Comparison of ENCODE assay signal across 9 cellular contexts in genomic region chr5:68239485-68239884, GRCh38. TPM values are rescaled to one million over a fixed set of nuclear protein-coding genes. Genes with fewer than 3 reads are reported as not detected.
DNase-seq lines count a peak whose midpoint lies in the region; ATAC-seq and TF ChIP-seq lines count a peak whose summit lies in the region.
"Had no signal": no experiment of that assay in that cellular context is flagged by ENCODE, and none has a peak within 500 bp of the region (broad histone marks: within the 10 kb centered on the region; RNA-seq: fewer than 3 reads in every experiment).

No MANE protein-coding gene starts in this region.

- peak; percentile 93 for ATAC-seq in HG03432 (IDR thresholded peaks at IDR 0.05; ENCODE audit: unreplicated experiment)
- ATAC-seq in lung (ENCODE audit: insufficient read depth, low FRiP score), result peak; percentile 46

- H3K4me3 ChIP-seq in lung, result no peak overlapping the region

- H3K27me3 ChIP-seq in lung (ENCODE audit: control insufficient read depth, insufficient read depth), result no peaks in the 10 kb centered on the region

- peak; percentile 8 for DNase-seq in NCI-H1092 treated with DMSO at 0.1 percent for 48 hours (lab: John Stamatoyannopoulos, UW)
- no peak for DNase-seq in NCI-H1092 (lab: John Stamatoyannopoulos, UW)
- DNase-seq in brain pericyte (ENCODE audit: low read depth, low spot score), result peak; percentile 45
- DNase-seq in lung (ENCODE audit: low spot score), result peak; percentile 54
- peak; percentile 72 for DNase-seq in stimulated activated CD8-positive, alpha-beta memory T cell treated with anti-CD3 and anti-CD28 coated beads, Interleukin-12 subunit alpha, Interleukin-12 subunit beta, amount 100 ng/mL, for 4 hours (ENCODE audit: low read depth)
- DNase-seq in COR-L47 (lab: John Stamatoyannopoulos, UW), result no peak

- WGBS in lung, 2 donors, result 6 to 13% methylated on average over 7 of the region's 7 CpGs

- TF ChIP-seq CTCF in VCaP (conservative IDR thresholded peaks at IDR 0.05) (no peak), lung (IDR thresholded peaks at IDR 0.05; ENCODE audit: control extremely low read depth, extremely low read depth) (no peak)

- H3K36me3 ChIP-seq in lung (ENCODE audit: control insufficient read depth in 2 of 2, insufficient read depth in 2 of 2, low read length in 2 of 2), result peaks cover 0 to 2% of the 10 kb centered on the region in 2 donors

- H3K27ac ChIP-seq in VCaP, result peak overlapping the region; percentile 56
- H3K27ac ChIP-seq in lung (ENCODE audit: low read depth in 1 of 2, low read length in 1 of 2), result peak overlapping the region; percentile 26 to 78
- H3K27ac ChIP-seq: 22Rv1 had no signal

- H3K4me1 ChIP-seq in lung (ENCODE audit: control insufficient read depth in 2 of 2, insufficient read depth in 2 of 2, low read length in 2 of 2), result peaks cover 6 to 43% of the 10 kb centered on the region in 2 donors

- no peaks in the 10 kb centered on the region for H3K9me3 ChIP-seq in lung (ENCODE audit: control insufficient read depth in 2 of 2, insufficient read depth in 1 of 2, low read length in 1 of 2)

RNA-seq across cellular contexts. Expression of gene PIK3R1, which starts 23.9 kb away (rescaled TPM):
- total RNA-seq in lung, result 100 to 1,000 TPM; 128 to 222 TPM
- 10 to 100 TPM in 1 of 2 donors, 1 to 10 TPM in 1; 6.8 to 21.3 TPM for polyA plus RNA-seq in lung

Comparison
In these comparisons a context has a peak if more than half of its experiments do, and no peak if none do; other contexts are left out.
1. DNase-seq: peak in NCI-H1092 treated with DMSO at 0.1 percent for 48 hours (single experiment), brain pericyte (single experiment), lung (single experiment) and stimulated activated CD8-positive, alpha-beta memory T cell treated with anti-CD3 and anti-CD28 coated beads, Interleukin-12 subunit alpha, Interleukin-12 subunit beta, amount 100 ng/mL, for 4 hours (single experiment); none in NCI-H1092 (single experiment) and COR-L47 (single experiment).